16 cellular contexts compared by ENCODE assay signal in genomic region chr12:90268574-90268973, GRCh38.
"Had no signal": no experiment of that assay in that cellular context is flagged by ENCODE, and none has a peak within 500 bp of the region (broad histone marks: within the 10 kb centered on the region; RNA-seq: fewer than 3 reads in every experiment).

No MANE protein-coding gene starts in this region.

- DNase-seq: activated CD4-positive, alpha-beta T cell treated with anti-CD3 and anti-CD28 coated beads, Interleukin-2, amount 10 ng/mL, durations not matched to agents 7 days and 5 days; activated CD4-positive, CD25-positive, alpha-beta regulatory T cell; activated CD8-positive, alpha-beta memory T cell treated with anti-CD3 and anti-CD28 coated beads for 24 hours; activated naive CD4-positive, alpha-beta T cell treated with anti-CD3 and anti-CD28 coated beads, Interleukin-2, amount 50 U/mL, for 16 hours; body of pancreas; central memory CD4-positive, alpha-beta T cell; effector CD8-positive, alpha-beta T cell; heart right ventricle; mammary epithelial cell; mucosa of descending colon; nucleus accumbens; right cardiac atrium; small intestine had no signal

- H3K36me3 ChIP-seq: heart right ventricle, tibial nerve had no signal

- ATAC-seq: body of pancreas; heart right ventricle; mucosa of descending colon; natural killer cell treated with Interleukin-12 subunit alpha and Interleukin-12 subunit beta and Interleukin-15 and Interleukin-18, amount 100 ng/mL, for 72 hours; right cardiac atrium had no signal

- H3K27me3 ChIP-seq: body of pancreas, heart right ventricle, tibial nerve had no signal

- H3K9me3 ChIP-seq: body of pancreas, heart right ventricle, mucosa of descending colon had no signal

- H3K4me3 ChIP-seq: body of pancreas, coronary artery, heart right ventricle, mucosa of descending colon, tibial nerve had no signal

- H3K27ac ChIP-seq: body of pancreas, coronary artery, heart right ventricle, tibial nerve had no signal

- H3K4me1 ChIP-seq: body of pancreas, heart right ventricle, tibial nerve had no signal
